1 cellular context compared by ENCODE assay signal in the genomic region with DNA sequence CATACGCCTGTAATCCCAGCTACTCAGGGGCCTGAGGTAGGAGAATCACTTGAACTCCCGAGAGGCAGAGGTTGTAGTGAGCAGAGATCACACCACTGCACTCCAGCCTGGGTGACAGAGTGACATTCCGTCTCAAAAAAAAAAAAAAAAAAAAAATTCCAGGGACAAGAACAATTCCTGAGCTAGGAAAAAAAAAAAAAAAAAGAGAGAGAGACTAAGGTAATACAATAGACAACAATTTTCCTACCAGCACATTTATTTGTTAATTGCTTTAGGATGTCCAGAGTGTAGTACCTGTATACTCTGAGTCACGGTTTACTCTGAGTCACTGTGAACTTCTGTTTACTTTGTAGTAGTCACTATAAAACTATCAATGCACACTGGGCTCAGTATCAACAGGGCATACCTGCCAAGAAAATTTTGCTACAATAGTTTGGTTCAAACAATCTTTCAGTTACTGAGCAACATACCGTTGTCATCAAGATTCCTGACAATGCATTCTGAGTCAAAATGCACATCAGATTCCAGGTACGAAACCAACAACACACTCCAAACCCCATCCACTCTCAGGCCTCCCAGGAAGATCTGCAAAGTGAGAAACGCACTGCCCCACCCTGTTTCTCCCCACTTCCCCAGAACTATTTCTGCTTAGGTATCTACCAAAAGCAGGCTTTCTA.
TF ChIP-seq lines count a peak whose summit lies in the region.

No MANE protein-coding gene starts in this region.

TF ChIP-seq in HepG2, 621 proteins besides CTCF, POLR2A, EP300 and RAD21 (continued from another document):
- TF ChIP-seq ELF4 (CRISPR knock-in tag; IDR thresholded peaks at IDR 0.05; ENCODE audit: borderline replicate concordance) = no peak
- no peak for TF ChIP-seq SIX4 (CRISPR knock-in tag; IDR thresholded peaks at IDR 0.05)
- peak; percentile 90 for TF ChIP-seq FOXA1 (IDR thresholded peaks at IDR 0.05)
- peak; percentile 83 for TF ChIP-seq FOXA1 (CRISPR knock-in tag; IDR thresholded peaks at IDR 0.05)
- no peak for TF ChIP-seq TCF7L2 (IDR thresholded peaks at IDR 0.05; ENCODE audit: low read depth, low read length)
- TF ChIP-seq POLR2AphosphoS2 (IDR thresholded peaks at IDR 0.05; ENCODE audit: low read depth, low read length) = no peak
- TF ChIP-seq, protein P1, sequence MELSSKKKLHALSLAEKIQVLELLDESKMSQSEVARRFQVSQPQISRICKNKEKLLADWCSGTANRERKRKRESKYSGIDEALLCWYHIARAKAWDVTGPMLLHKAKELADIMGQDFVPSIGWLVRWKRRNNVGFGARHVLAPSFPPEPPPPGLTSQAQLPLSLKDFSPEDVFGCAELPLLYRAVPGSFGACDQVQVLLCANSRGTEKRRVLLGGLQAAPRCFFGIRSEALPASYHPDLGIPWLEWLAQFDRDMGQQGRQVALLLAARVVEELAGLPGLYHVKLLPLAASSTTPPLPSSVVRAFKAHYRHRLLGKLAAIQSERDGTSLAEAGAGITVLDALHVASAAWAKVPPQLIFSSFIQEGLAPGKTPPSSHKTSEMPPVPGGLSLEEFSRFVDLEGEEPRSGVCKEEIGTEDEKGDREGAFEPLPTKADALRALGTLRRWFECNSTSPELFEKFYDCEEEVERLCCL (CRISPR knock-in tag; IDR thresholded peaks at IDR 0.05; ENCODE audit: borderline replicate concordance) = no peak
- no peak for TF ChIP-seq ZNF496 (CRISPR knock-in tag; IDR thresholded peaks at IDR 0.05; ENCODE audit: insufficient replicate concordance)
- no peak for TF ChIP-seq ZNF256 (CRISPR knock-in tag; conservative IDR thresholded peaks at IDR 0.05)
- TF ChIP-seq SOX13 (IDR thresholded peaks at IDR 0.05) = peak; percentile 22; the same call in 1 of the 2 replicates
- TF ChIP-seq SOX13 (CRISPR knock-in tag; conservative IDR thresholded peaks at IDR 0.05 in 1 of 2, IDR thresholded peaks at IDR 0.05 in 1 of 2) = peak in 1 of 2 experiments; percentile 89; a peak in 2 of 4 replicates
- TF ChIP-seq TBX3 (IDR thresholded peaks at IDR 0.05; ENCODE audit: borderline replicate concordance) = peak; percentile 86; the same call in 1 of the 2 replicates
- TF ChIP-seq CEBPG (CRISPR knock-in tag; IDR thresholded peaks at IDR 0.05) = peak; percentile 25; the same call in 1 of the 2 replicates
- no peak for TF ChIP-seq NFIB (CRISPR knock-in tag; IDR thresholded peaks at IDR 0.05; ENCODE audit: borderline replicate concordance)
- no peak for TF ChIP-seq KDM6A (CRISPR knock-in tag; IDR thresholded peaks at IDR 0.05; ENCODE audit: low read depth)
- TF ChIP-seq AKAP8 (CRISPR knock-in tag; IDR thresholded peaks at IDR 0.05) = no peak
- TF ChIP-seq MIXL1 (CRISPR knock-in tag; IDR thresholded peaks at IDR 0.05) = no peak; the same call in 1 of the 2 replicates
- peak; percentile 49; the same call in 1 of the 2 replicates for TF ChIP-seq RCOR2 (CRISPR knock-in tag; IDR thresholded peaks at IDR 0.05)
- TF ChIP-seq, protein P2, sequence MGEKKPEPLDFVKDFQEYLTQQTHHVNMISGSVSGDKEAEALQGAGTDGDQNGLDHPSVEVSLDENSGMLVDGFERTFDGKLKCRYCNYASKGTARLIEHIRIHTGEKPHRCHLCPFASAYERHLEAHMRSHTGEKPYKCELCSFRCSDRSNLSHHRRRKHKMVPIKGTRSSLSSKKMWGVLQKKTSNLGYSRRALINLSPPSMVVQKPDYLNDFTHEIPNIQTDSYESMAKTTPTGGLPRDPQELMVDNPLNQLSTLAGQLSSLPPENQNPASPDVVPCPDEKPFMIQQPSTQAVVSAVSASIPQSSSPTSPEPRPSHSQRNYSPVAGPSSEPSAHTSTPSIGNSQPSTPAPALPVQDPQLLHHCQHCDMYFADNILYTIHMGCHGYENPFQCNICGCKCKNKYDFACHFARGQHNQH (CRISPR knock-in tag; IDR thresholded peaks at IDR 0.05) = peak; percentile 37; the same call in 1 of the 2 replicates
- TF ChIP-seq, protein P3, sequence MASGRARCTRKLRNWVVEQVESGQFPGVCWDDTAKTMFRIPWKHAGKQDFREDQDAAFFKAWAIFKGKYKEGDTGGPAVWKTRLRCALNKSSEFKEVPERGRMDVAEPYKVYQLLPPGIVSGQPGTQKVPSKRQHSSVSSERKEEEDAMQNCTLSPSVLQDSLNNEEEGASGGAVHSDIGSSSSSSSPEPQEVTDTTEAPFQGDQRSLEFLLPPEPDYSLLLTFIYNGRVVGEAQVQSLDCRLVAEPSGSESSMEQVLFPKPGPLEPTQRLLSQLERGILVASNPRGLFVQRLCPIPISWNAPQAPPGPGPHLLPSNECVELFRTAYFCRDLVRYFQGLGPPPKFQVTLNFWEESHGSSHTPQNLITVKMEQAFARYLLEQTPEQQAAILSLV (CRISPR knock-in tag; IDR thresholded peaks at IDR 0.05; ENCODE audit: borderline replicate concordance) = no peak
- no peak for TF ChIP-seq MIER3 (CRISPR knock-in tag; IDR thresholded peaks at IDR 0.05; ENCODE audit: borderline replicate concordance)
- TF ChIP-seq, protein P4, sequence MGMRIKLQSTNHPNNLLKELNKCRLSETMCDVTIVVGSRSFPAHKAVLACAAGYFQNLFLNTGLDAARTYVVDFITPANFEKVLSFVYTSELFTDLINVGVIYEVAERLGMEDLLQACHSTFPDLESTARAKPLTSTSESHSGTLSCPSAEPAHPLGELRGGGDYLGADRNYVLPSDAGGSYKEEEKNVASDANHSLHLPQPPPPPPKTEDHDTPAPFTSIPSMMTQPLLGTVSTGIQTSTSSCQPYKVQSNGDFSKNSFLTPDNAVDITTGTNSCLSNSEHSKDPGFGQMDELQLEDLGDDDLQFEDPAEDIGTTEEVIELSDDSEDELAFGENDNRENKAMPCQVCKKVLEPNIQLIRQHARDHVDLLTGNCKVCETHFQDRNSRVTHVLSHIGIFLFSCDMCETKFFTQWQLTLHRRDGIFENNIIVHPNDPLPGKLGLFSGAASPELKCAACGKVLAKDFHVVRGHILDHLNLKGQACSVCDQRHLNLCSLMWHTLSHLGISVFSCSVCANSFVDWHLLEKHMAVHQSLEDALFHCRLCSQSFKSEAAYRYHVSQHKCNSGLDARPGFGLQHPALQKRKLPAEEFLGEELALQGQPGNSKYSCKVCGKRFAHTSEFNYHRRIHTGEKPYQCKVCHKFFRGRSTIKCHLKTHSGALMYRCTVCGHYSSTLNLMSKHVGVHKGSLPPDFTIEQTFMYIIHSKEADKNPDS (CRISPR knock-in tag; IDR thresholded peaks at IDR 0.05) = peak; percentile 65; the same call in 1 of the 2 replicates
- TF ChIP-seq ZNF343 (CRISPR knock-in tag; IDR thresholded peaks at IDR 0.05) = no peak
- TF ChIP-seq ZNF713 (CRISPR knock-in tag; IDR thresholded peaks at IDR 0.05) = no peak
- no peak for TF ChIP-seq MYNN (CRISPR knock-in tag; IDR thresholded peaks at IDR 0.05; ENCODE audit: low read depth)
- peak; percentile 73 for TF ChIP-seq DPF2 (CRISPR knock-in tag; IDR thresholded peaks at IDR 0.05; ENCODE audit: borderline replicate concordance, low read depth)
- TF ChIP-seq, protein P5, sequence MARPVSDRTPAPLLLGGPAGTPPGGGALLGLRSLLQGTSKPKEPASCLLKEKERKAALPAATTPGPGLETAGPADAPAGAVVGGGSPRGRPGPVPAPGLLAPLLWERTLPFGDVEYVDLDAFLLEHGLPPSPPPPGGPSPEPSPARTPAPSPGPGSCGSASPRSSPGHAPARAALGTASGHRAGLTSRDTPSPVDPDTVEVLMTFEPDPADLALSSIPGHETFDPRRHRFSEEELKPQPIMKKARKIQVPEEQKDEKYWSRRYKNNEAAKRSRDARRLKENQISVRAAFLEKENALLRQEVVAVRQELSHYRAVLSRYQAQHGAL (CRISPR knock-in tag; IDR thresholded peaks at IDR 0.05; ENCODE audit: not compliant biosample characterization) = no peak
- peak; percentile 42; the same call in 1 of the 2 replicates for TF ChIP-seq RXRB (CRISPR knock-in tag; IDR thresholded peaks at IDR 0.05; ENCODE audit: borderline replicate concordance)
- peak; percentile 25 for TF ChIP-seq SKI (IDR thresholded peaks at IDR 0.05; ENCODE audit: partially characterized antibody)
- TF ChIP-seq ZNF850 (CRISPR knock-in tag; conservative IDR thresholded peaks at IDR 0.05) = no peak
- no peak for TF ChIP-seq ZNF138 (CRISPR knock-in tag; IDR thresholded peaks at IDR 0.05; ENCODE audit: low read depth)
- TF ChIP-seq ZNF552 (CRISPR knock-in tag; IDR thresholded peaks at IDR 0.05; ENCODE audit: borderline replicate concordance) = no peak
- TF ChIP-seq ZSCAN21 (CRISPR knock-in tag; IDR thresholded peaks at IDR 0.05; ENCODE audit: borderline replicate concordance) = no peak
- TF ChIP-seq, protein P6, sequence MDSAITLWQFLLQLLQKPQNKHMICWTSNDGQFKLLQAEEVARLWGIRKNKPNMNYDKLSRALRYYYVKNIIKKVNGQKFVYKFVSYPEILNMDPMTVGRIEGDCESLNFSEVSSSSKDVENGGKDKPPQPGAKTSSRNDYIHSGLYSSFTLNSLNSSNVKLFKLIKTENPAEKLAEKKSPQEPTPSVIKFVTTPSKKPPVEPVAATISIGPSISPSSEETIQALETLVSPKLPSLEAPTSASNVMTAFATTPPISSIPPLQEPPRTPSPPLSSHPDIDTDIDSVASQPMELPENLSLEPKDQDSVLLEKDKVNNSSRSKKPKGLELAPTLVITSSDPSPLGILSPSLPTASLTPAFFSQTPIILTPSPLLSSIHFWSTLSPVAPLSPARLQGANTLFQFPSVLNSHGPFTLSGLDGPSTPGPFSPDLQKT (CRISPR knock-in tag; IDR thresholded peaks at IDR 0.05; ENCODE audit: borderline replicate concordance) = no peak
- TF ChIP-seq, protein P7, sequence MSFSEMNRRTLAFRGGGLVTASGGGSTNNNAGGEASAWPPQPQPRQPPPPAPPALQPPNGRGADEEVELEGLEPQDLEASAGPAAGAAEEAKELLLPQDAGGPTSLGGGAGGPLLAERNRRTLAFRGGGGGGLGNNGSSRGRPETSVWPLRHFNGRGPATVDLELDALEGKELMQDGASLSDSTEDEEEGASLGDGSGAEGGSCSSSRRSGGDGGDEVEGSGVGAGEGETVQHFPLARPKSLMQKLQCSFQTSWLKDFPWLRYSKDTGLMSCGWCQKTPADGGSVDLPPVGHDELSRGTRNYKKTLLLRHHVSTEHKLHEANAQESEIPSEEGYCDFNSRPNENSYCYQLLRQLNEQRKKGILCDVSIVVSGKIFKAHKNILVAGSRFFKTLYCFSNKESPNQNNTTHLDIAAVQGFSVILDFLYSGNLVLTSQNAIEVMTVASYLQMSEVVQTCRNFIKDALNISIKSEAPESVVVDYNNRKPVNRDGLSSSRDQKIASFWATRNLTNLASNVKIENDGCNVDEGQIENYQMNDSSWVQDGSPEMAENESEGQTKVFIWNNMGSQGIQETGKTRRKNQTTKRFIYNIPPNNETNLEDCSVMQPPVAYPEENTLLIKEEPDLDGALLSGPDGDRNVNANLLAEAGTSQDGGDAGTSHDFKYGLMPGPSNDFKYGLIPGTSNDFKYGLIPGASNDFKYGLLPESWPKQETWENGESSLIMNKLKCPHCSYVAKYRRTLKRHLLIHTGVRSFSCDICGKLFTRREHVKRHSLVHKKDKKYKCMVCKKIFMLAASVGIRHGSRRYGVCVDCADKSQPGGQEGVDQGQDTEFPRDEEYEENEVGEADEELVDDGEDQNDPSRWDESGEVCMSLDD (CRISPR knock-in tag; IDR thresholded peaks at IDR 0.05; ENCODE audit: borderline replicate concordance) = no peak
